9 cellular contexts compared by ENCODE assay signal in the genomic region with DNA sequence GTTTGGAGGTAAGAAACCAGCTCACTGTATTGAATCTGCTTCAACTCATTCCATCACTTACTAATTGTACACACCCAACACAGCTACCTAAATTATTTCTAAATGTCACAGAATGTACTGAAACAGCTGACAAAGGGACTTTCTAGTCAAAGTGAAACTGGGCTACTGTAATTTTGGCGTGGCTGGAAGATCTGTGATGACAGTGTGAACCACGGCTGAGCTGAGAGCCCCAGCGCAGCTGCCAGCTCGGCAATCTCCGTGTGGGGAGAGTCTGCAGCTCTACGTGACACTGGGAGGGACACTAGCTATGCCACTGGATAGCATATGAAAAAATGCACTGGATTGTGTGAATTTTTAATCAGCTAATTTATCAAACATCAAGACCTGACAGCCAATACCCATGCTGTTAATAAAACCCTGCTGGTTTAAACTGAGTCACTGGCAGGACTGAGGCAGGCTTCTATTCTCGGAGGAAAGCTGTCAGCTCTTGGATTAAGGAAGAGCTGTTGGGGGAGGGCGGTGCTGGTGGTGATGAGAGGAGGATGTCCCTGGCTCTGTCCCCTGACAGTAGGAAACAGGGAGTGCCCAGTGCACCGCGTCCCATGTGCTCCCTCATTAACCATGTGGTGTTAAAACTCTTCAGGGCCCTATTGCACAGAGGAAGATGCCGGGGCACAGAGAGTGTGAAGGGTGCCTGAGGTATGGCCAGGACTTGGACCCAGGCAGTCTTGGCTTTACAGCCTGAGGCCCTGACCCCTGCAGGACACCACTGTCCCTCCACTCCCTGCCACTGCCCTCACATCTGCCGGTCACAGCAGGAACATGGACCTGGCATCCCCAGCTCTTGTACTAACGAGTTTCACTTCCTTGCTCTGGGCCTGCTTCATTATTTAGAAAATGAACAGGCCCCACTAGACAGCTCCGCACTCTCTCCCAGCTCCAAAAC. TPM values are rescaled to one million over a fixed set of nuclear protein-coding genes. Genes with fewer than 3 reads are reported as not detected.
DNase-seq lines count a peak whose midpoint lies in the region; ATAC-seq and TF ChIP-seq lines count a peak whose summit lies in the region.
"Had no signal": no experiment of that assay in that cellular context is flagged by ENCODE, and none has a peak within 500 bp of the region (broad histone marks: within the 10 kb centered on the region; RNA-seq: fewer than 3 reads in every experiment).

No MANE protein-coding gene starts in this region.

- H3K4me2 ChIP-seq in SU-DHL-6 (ENCODE audit: low read depth, low read length, poor library complexity, severe bottlenecking) = peak overlapping the region; percentile 49

- H3K79me2 ChIP-seq in SU-DHL-6 (ENCODE audit: insufficient read depth, low read length) = peaks cover 96% of the 10 kb centered on the region

- peaks cover 58% of the 10 kb centered on the region for H3K4me1 Mint-ChIP-seq in activated T-cell treated with anti-CD3 and anti-CD28 coated beads, Interleukin-2, amount 50 U/mL, for 24 hours (ENCODE audit: low read depth)

- no peaks in the 10 kb centered on the region for H3K9me3 ChIP-seq in SU-DHL-6 (ENCODE audit: insufficient read depth, low read length)

- no peak for TF ChIP-seq CTCF in SU-DHL-6 (IDR thresholded peaks at IDR 0.05; ENCODE audit: insufficient read depth, low read length, poor library complexity, severe bottlenecking)

- intact Hi-C loops in left ventricle myocardium superior (cut with micrococcal nuclease) = no loop called here

- H3K9ac ChIP-seq in SU-DHL-6 (ENCODE audit: low read length) = peak overlapping the region; percentile 39

- H3K9me2 ChIP-seq in SU-DHL-6 (replicated peaks; ENCODE audit: insufficient read depth, low read length) = no peaks in the 10 kb centered on the region

- H4K20me1 ChIP-seq in SU-DHL-6 (ENCODE audit: low read depth, low read length) = no peaks in the 10 kb centered on the region; the same call in 1 of the 2 replicates

- no peak overlapping the region for H2AFZ ChIP-seq in SU-DHL-6 (ENCODE audit: low read depth, low read length, severe bottlenecking)

- peak overlapping the region; percentile 47 for H3K4me3 Mint-ChIP-seq in activated T-cell treated with anti-CD3 and anti-CD28 coated beads, Interleukin-2, amount 50 U/mL, for 24 hours

- H3K36me3 Mint-ChIP-seq in activated T-cell treated with anti-CD3 and anti-CD28 coated beads, Interleukin-2, amount 50 U/mL, for 24 hours (ENCODE audit: low read depth) = peaks cover 97% of the 10 kb centered on the region

- H3K9me3 Mint-ChIP-seq in activated T-cell treated with anti-CD3 and anti-CD28 coated beads, Interleukin-2, amount 50 U/mL, for 24 hours = no peaks in the 10 kb centered on the region

- no peak overlapping the region for H3K4me3 ChIP-seq in SU-DHL-6 (ENCODE audit: insufficient read depth, low read length, poor library complexity, severe bottlenecking)

- H3K27me3 ChIP-seq in SU-DHL-6 (ENCODE audit: low read length) = no peaks in the 10 kb centered on the region

- no peaks in the 10 kb centered on the region for H3K27me3 Mint-ChIP-seq in activated T-cell treated with anti-CD3 and anti-CD28 coated beads, Interleukin-2, amount 50 U/mL, for 24 hours

- peak; percentile 64 for DNase-seq in activated T-cell treated with anti-CD3 and anti-CD28 coated beads, Interleukin-2, amount 50 U/mL, for 24 hours
- DNase-seq in activated T-cell treated with anti-CD3 and anti-CD28 coated beads for 4 hours (no peak), left ventricle myocardium superior (peak; percentile 79), substantia nigra (lab: John Stamatoyannopoulos, UW) (peak in 22 of 49 donors; percentile 15 to 71 (median 43)), NCI-H1105 treated with DMSO at 0.1 percent for 48 hours (lab: John Stamatoyannopoulos, UW) (no peak), iPS-NIHi7 (ENCODE audit: extremely low spot score) (no peak)

- H3K27ac ChIP-seq in SU-DHL-6 (ENCODE audit: low read depth, low read length) (peak overlapping the region; percentile 52), substantia nigra (ENCODE audit: low read depth, low read length, poor library complexity, severe bottlenecking) (peak overlapping the region; percentile 47)

- H3F3A ChIP-seq in SU-DHL-6 (ENCODE audit: insufficient read depth) = peaks cover 18% of the 10 kb centered on the region

- ATAC-seq in HG02840 (IDR thresholded peaks at IDR 0.05; ENCODE audit: low FRiP score, unreplicated experiment) (peak; percentile 86), left ventricle myocardium superior (peak; percentile 95)

- peak overlapping the region; percentile 87 for H3K27ac Mint-ChIP-seq in activated T-cell treated with anti-CD3 and anti-CD28 coated beads, Interleukin-2, amount 50 U/mL, for 24 hours

- peaks cover 42% of the 10 kb centered on the region for H3K36me3 ChIP-seq in SU-DHL-6 (ENCODE audit: low read length)

RNA-seq across cellular contexts. Expression of a gene that starts 13.3 kb away (rescaled TPM):
- total RNA-seq in left ventricle myocardium superior = 14.0 TPM

RNA-seq across cellular contexts. Expression of a gene that starts 42.8 kb away (rescaled TPM):
- total RNA-seq in left ventricle myocardium superior = 0.45 TPM
- total RNA-seq: pulmonary artery endothelial cell had no signal

Comparison
In these comparisons a context has a peak if more than half of its experiments do, and no peak if none do; other contexts are left out.
1. DNase-seq: peak in activated T-cell treated with anti-CD3 and anti-CD28 coated beads, Interleukin-2, amount 50 U/mL, for 24 hours (single experiment) and left ventricle myocardium superior (single experiment); none in activated T-cell treated with anti-CD3 and anti-CD28 coated beads for 4 hours (single experiment), NCI-H1105 treated with DMSO at 0.1 percent for 48 hours (single experiment) and iPS-NIHi7 (single experiment).